ENCODE assay signal across 2 cellular contexts in genomic region chr2:221124542-221125235, GRCh38.
TF ChIP-seq lines count a peak whose summit lies in the region.

No MANE protein-coding gene starts in this region.

TF ChIP-seq in WTC11, 78 proteins besides CTCF, POLR2A, EP300 and RAD21 (continued from another document):
- TF ChIP-seq, protein P1, sequence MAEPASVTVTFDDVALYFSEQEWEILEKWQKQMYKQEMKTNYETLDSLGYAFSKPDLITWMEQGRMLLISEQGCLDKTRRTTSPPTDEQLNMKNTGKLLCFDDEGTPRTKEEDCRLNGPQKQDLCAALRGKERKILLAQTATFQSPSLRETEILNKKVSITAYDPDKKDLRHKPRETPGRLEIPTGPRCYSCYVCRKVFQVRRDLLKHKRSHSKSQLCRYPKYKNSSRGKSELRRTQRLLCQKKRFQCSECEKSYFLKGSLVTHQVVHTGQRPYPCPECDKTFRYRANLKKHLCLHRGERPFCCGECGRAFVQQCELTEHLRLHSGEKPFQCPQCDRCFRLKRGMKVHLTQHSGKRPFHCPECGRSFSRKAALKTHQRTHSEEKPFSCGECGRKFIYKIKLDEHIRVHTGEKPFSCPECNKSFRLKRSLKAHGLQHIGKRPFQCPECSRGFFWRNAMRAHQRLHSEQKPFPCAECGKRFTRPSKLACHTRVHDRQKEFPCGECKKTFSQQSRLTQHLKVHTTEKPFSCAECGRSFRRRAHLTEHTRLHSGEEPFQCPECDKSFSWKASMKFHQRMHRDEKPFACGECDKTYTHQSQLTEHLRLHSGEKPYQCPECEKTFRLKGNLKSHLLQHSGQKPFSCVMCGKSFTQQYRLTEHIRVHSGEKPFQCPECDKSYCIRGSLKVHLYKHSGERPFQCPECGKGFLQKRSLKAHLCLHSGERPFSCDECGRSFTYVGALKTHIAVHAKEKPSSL (CRISPR knock-in tag; conservative IDR thresholded peaks at IDR 0.05) = no peak
- TF ChIP-seq KAT7 (CRISPR knock-in tag; IDR thresholded peaks at IDR 0.05; ENCODE audit: borderline replicate concordance) (no peak), ZNF232 (CRISPR knock-in tag; IDR thresholded peaks at IDR 0.05) (no peak), SOX15 (CRISPR knock-in tag; IDR thresholded peaks at IDR 0.05) (no peak)

TF ChIP-seq in HepG2, 621 proteins besides CTCF, POLR2A, EP300 and RAD21 (continued from another document):
- TF ChIP-seq NAIF1 (CRISPR knock-in tag; IDR thresholded peaks at IDR 0.05; ENCODE audit: borderline replicate concordance) = no peak
- no peak for TF ChIP-seq SMAD3 (CRISPR knock-in tag; IDR thresholded peaks at IDR 0.05)
